Comparison of ENCODE assay signal across 30 cellular contexts in genomic region chr18:2822213-2822612, GRCh38.
"Had no signal": no experiment of that assay in that cellular context is flagged by ENCODE, and none has a peak within 500 bp of the region (broad histone marks: within the 10 kb centered on the region; RNA-seq: fewer than 3 reads in every experiment).

No MANE protein-coding gene starts in this region.

- H3K9me3 ChIP-seq: ascending aorta had no signal

- H3K4me3 ChIP-seq: ascending aorta, cardiac muscle cell had no signal

- DNase-seq: activated B cell treated with CpG ODN at 0.5 μM for 24 hours; activated CD4-positive, alpha-beta memory T cell treated with anti-CD3 and anti-CD28 coated beads for 36 hours; activated CD4-positive, alpha-beta T cell treated with anti-CD3 and anti-CD28 coated beads for 4 hours; activated CD4-positive, alpha-beta T cell treated with anti-CD3 and anti-CD28 coated beads, Interleukin-2, amount 50 U/mL, for 1 hour; activated CD4-positive, alpha-beta T cell treated with anti-CD3 and anti-CD28 coated beads, Interleukin-2, amount 50 U/mL, for 4 hours; activated CD4-positive, CD25-positive, alpha-beta regulatory T cell treated with anti-CD3 and anti-CD28 coated beads, Interleukin-2, amount 50 U/mL, for 72 hours; activated CD8-positive, alpha-beta memory T cell treated with anti-CD3 and anti-CD28 coated beads, Interleukin-2, amount 50 U/mL, for 4 hours; activated CD8-positive, alpha-beta T cell treated with anti-CD3 and anti-CD28 coated beads for 36 hours; activated effector memory CD4-positive, alpha-beta T cell treated with anti-CD3 and anti-CD28 coated beads, Interleukin-2, amount 50 U/mL, for 16 hours; activated gamma-delta T cell treated with Interleukin-2 at 50 U/mL for 16 hours; activated naive CD4-positive, alpha-beta T cell; activated naive CD4-positive, alpha-beta T cell treated with anti-CD3 and anti-CD28 coated beads, Interleukin-2, amount 10 ng/mL, durations not matched to agents 7 days and 5 days; activated naive CD8-positive, alpha-beta T cell treated with anti-CD3 and anti-CD28 coated beads, Interleukin-2, amount 10 ng/mL, durations not matched to agents 7 days and 5 days; activated naive CD8-positive, alpha-beta T cell treated with anti-CD3 and anti-CD28 coated beads, Interleukin-2, amount 50 U/mL, for 24 hours; activated T-cell treated with anti-CD3 and anti-CD28 coated beads for 4 hours; activated T-cell treated with anti-CD3 and anti-CD28 coated beads, Interleukin-2, amount 50 U/mL, for 1 hour; activated T-cell treated with anti-CD3 and anti-CD28 coated beads, Interleukin-2, amount 50 U/mL, for 4 hours; activated T-cell treated with anti-CD3 and anti-CD28 coated beads, Interleukin-2, amount 50 U/mL, for 72 hours; amygdala; anterior cingulate cortex; caudate nucleus; SW 1271; T-helper 1 cell; T-helper 2 cell; T-helper 9 cell had no signal

- FAIRE-seq: bronchial epithelial cell had no signal

- H3K36me3 ChIP-seq: ascending aorta, cardiac muscle cell had no signal

- H3K4me1 ChIP-seq: ascending aorta had no signal

- H3K27ac ChIP-seq: ascending aorta, cardiac muscle cell, VCaP had no signal

- ATAC-seq: activated CD8-positive, alpha-beta T cell treated with anti-CD3 and anti-CD28 coated beads for 36 hours; activated naive CD8-positive, alpha-beta T cell treated with anti-CD3 and anti-CD28 coated beads, Interleukin-2, amount 50 U/mL, for 24 hours; activated T-cell treated with anti-CD3 and anti-CD28 coated beads, Interleukin-2, amount 50 U/mL, for 4 hours; activated T-cell treated with anti-CD3 and anti-CD28 coated beads, Interleukin-2, amount 50 U/mL, for 72 hours; activated T-helper 17 cell treated with anti-CD3 and anti-CD28 coated beads, Interleukin-2, amount 50 U/mL, for 72 hours had no signal

- H3K27me3 ChIP-seq: ascending aorta, cardiac muscle cell had no signal
